In genomic region chr20:57695012-57695411, GRCh38 we compare ENCODE assay signal across 13 cellular contexts. TPM values are rescaled to one million over a fixed set of nuclear protein-coding genes. Genes with fewer than 3 reads are reported as not detected.
DNase-seq lines count a peak whose midpoint lies in the region; ATAC-seq and TF ChIP-seq lines count a peak whose summit lies in the region.
"Had no signal": no experiment of that assay in that cellular context is flagged by ENCODE, and none has a peak within 500 bp of the region (broad histone marks: within the 10 kb centered on the region; RNA-seq: fewer than 3 reads in every experiment).

No MANE protein-coding gene starts in this region.

- CTCF ChIA-PET in Panc1 (lab: Charles Lee), result no interaction called here
- CTCF ChIA-PET in activated CD8-positive, alpha-beta T cell treated with anti-CD3 and anti-CD28 coated beads, Interleukin-2, amount 10 ng/mL, durations not matched to agents 7 days and 5 days (lab: Charles Lee), result interaction anchor here (1.1 kb wide), 1 partner anchor 72 kb away, joined by 3 read pairs; no protein-coding TSS in a partner anchor

- H3K27ac Mint-ChIP-seq in stimulated activated memory B cell treated with anti-CD40 and anti-IgM and Interleukin-4, amounts not matched to agents 10 μg/mL and 1 μg/mL and 100 μg/mL, for 72 hours, result peak overlapping the region; percentile 24
- H3K27ac Mint-ChIP-seq in activated CD8-positive, alpha-beta T cell treated with anti-CD3 and anti-CD28 coated beads, Interleukin-2, amount 10 ng/mL, durations not matched to agents 7 days and 5 days, result no peak overlapping the region
- H3K27ac Mint-ChIP-seq: CD4-positive, alpha-beta T cell had no signal

- intact Hi-C loops in Panc1 (cut with micrococcal nuclease; ENCODE audit: unreplicated experiment), result no loop called here

- H3K4me3 ChIP-seq in Panc1 (ENCODE audit: low read depth in 2 of 2, low read length in 2 of 2), result no peak overlapping the region
- no peak overlapping the region for H3K4me3 ChIP-seq in effector memory CD4-positive, alpha-beta T cell (ENCODE audit: insufficient read depth, low read depth, low read length, poor library complexity, severe bottlenecking)

- no peaks in the 10 kb centered on the region for H3K9me3 ChIP-seq in Panc1 (ENCODE audit: control insufficient read depth, insufficient read depth, low read depth, low read length)
- H3K9me3 ChIP-seq in effector memory CD4-positive, alpha-beta T cell (ENCODE audit: control insufficient read depth, low read length), result no peaks in the 10 kb centered on the region

- peak; percentile 90 for DNase-seq in Daoy (ENCODE audit: low read depth)
- DNase-seq in Panc1 (ENCODE audit: low read depth, low spot score), result no peak
- no peak for DNase-seq in nucleus accumbens (lab: John Stamatoyannopoulos, UW)
- no peak for DNase-seq in effector memory CD4-positive, alpha-beta T cell
- no peak for DNase-seq in activated CD8-positive, alpha-beta T cell treated with anti-CD3 and anti-CD28 coated beads, Interleukin-2, amount 10 ng/mL, durations not matched to agents 7 days and 5 days
- DNase-seq: activated CD4-positive, alpha-beta T cell treated with anti-CD3 and anti-CD28 coated beads for 1 hour; amniotic stem cell; foreskin melanocyte; NCI-H1092 treated with DMSO at 0.1 percent for 48 hours; stimulated activated CD4-positive, alpha-beta T cell treated with anti-CD3 and anti-CD28 coated beads, Interleukin-1b, Interleukin-23, amount 100 ng/mL, for 48 hours had no signal

- POLR2A ChIA-PET in Panc1 (lab: Charles Lee), result no interaction called here
- POLR2A ChIA-PET in activated CD8-positive, alpha-beta T cell treated with anti-CD3 and anti-CD28 coated beads, Interleukin-2, amount 10 ng/mL, durations not matched to agents 7 days and 5 days (lab: Charles Lee), result no interaction called here

- H3K27me3 ChIP-seq in Panc1 (ENCODE audit: control insufficient read depth, insufficient read depth, low read length), result no peaks in the 10 kb centered on the region
- H3K27me3 ChIP-seq in effector memory CD4-positive, alpha-beta T cell (replicated peaks; ENCODE audit: control insufficient read depth, insufficient read depth, low read length, poor library complexity, severe bottlenecking), result no peaks in the 10 kb centered on the region

- H3K36me3 ChIP-seq in Panc1 (ENCODE audit: control insufficient read depth, insufficient read depth, low read length), result no peaks in the 10 kb centered on the region
- H3K36me3 ChIP-seq in effector memory CD4-positive, alpha-beta T cell (ENCODE audit: control insufficient read depth, insufficient read depth, low read length), result no peaks in the 10 kb centered on the region

- TF ChIP-seq CTCF in Panc1 (IDR thresholded peaks at IDR 0.05), result no peak

- no peaks in the 10 kb centered on the region for H3K36me3 Mint-ChIP-seq in stimulated activated memory B cell treated with anti-CD40 and anti-IgM and Interleukin-4, amounts not matched to agents 10 μg/mL and 1 μg/mL and 100 μg/mL, for 72 hours
- no peaks in the 10 kb centered on the region for H3K36me3 Mint-ChIP-seq in activated CD8-positive, alpha-beta T cell treated with anti-CD3 and anti-CD28 coated beads, Interleukin-2, amount 10 ng/mL, durations not matched to agents 7 days and 5 days (ENCODE audit: low read depth)

- H3K9me3 Mint-ChIP-seq in stimulated activated memory B cell treated with anti-CD40 and anti-IgM and Interleukin-4, amounts not matched to agents 10 μg/mL and 1 μg/mL and 100 μg/mL, for 72 hours, result no peaks in the 10 kb centered on the region
- no peaks in the 10 kb centered on the region for H3K9me3 Mint-ChIP-seq in activated CD8-positive, alpha-beta T cell treated with anti-CD3 and anti-CD28 coated beads, Interleukin-2, amount 10 ng/mL, durations not matched to agents 7 days and 5 days (ENCODE audit: insufficient read depth)
- H3K9me3 Mint-ChIP-seq: CD4-positive, alpha-beta T cell had no signal

- H3K4me1 ChIP-seq in Panc1 (ENCODE audit: control insufficient read depth, insufficient read depth, low read length), result peaks cover 93% of the 10 kb centered on the region
- H3K4me1 ChIP-seq in effector memory CD4-positive, alpha-beta T cell (ENCODE audit: control insufficient read depth, insufficient read depth, low read length, poor library complexity, severe bottlenecking), result no peaks in the 10 kb centered on the region

- no peak overlapping the region for H3K4me3 Mint-ChIP-seq in stimulated activated memory B cell treated with anti-CD40 and anti-IgM and Interleukin-4, amounts not matched to agents 10 μg/mL and 1 μg/mL and 100 μg/mL, for 72 hours
- no peak overlapping the region for H3K4me3 Mint-ChIP-seq in activated CD8-positive, alpha-beta T cell treated with anti-CD3 and anti-CD28 coated beads, Interleukin-2, amount 10 ng/mL, durations not matched to agents 7 days and 5 days
- H3K4me3 Mint-ChIP-seq: CD4-positive, alpha-beta T cell had no signal

- H3K4me1 Mint-ChIP-seq in stimulated activated memory B cell treated with anti-CD40 and anti-IgM and Interleukin-4, amounts not matched to agents 10 μg/mL and 1 μg/mL and 100 μg/mL, for 72 hours, result peaks cover 81% of the 10 kb centered on the region
- H3K4me1 Mint-ChIP-seq in activated CD8-positive, alpha-beta T cell treated with anti-CD3 and anti-CD28 coated beads, Interleukin-2, amount 10 ng/mL, durations not matched to agents 7 days and 5 days (ENCODE audit: low read depth), result peaks cover 15% of the 10 kb centered on the region

- in situ Hi-C loops in Panc1 (cut with HindIII; ENCODE audit: low pct_unique_long_range_greater_than_20kb, low sequenced_read_pairs), result no loop called here

- H3K27me3 Mint-ChIP-seq in stimulated activated memory B cell treated with anti-CD40 and anti-IgM and Interleukin-4, amounts not matched to agents 10 μg/mL and 1 μg/mL and 100 μg/mL, for 72 hours, result no peaks in the 10 kb centered on the region
- H3K27me3 Mint-ChIP-seq in activated CD8-positive, alpha-beta T cell treated with anti-CD3 and anti-CD28 coated beads, Interleukin-2, amount 10 ng/mL, durations not matched to agents 7 days and 5 days (ENCODE audit: low read depth), result no peaks in the 10 kb centered on the region
- H3K27me3 Mint-ChIP-seq: CD4-positive, alpha-beta T cell had no signal

- ATAC-seq in Panc1 (no peak), esophagus mucosa (peak; percentile 76)
- no peak for ATAC-seq in stimulated activated memory B cell treated with anti-CD40 and anti-IgM and Interleukin-4, amounts not matched to agents 10 μg/mL and 1 μg/mL and 100 μg/mL, for 72 hours
- ATAC-seq in activated CD8-positive, alpha-beta T cell treated with anti-CD3 and anti-CD28 coated beads, Interleukin-2, amount 10 ng/mL, durations not matched to agents 7 days and 5 days, result no peak

- peak overlapping the region; percentile 96 for H3K27ac ChIP-seq in Panc1 (ENCODE audit: low read length)
- H3K27ac ChIP-seq in effector memory CD4-positive, alpha-beta T cell (ENCODE audit: insufficient read depth, low read length, poor library complexity, severe bottlenecking), result no peak overlapping the region

- BruUV-seq in Panc1 (replicated peaks; lab: Mats Ljungman, UMichigan), result no TSS peak

RNA-seq across cellular contexts. Expression of gene PMEPA1, which starts 14.8 kb away (rescaled TPM):
- total RNA-seq in Daoy (2014; rRNA removed; shearing (Covaris generic)), result 11.0 and 12.2 TPM in 2 replicates
- total RNA-seq in Panc1 (2021; ENCODE audit: unreplicated experiment) (89.8 TPM), esophagus mucosa (2.7 TPM)
- 103 TPM for polyA plus RNA-seq in Panc1 (2012; ENCODE audit: insufficient read length)
- total RNA-seq in activated CD8-positive, alpha-beta T cell treated with anti-CD3 and anti-CD28 coated beads, Interleukin-2, amount 10 ng/mL, durations not matched to agents 7 days and 5 days, result under 1 TPM in 1 of 2 experiments, not detected in 1; 0.37 TPM
